ENCODE assay signal across 8 cellular contexts in genomic region chr13:97109841-97110492, GRCh38.
DNase-seq lines count a peak whose midpoint lies in the region; ATAC-seq, FAIRE-seq and TF ChIP-seq lines count a peak whose summit lies in the region.

No MANE protein-coding gene starts in this region.

- H3K27ac ChIP-seq in rectal smooth muscle tissue (ENCODE audit: low read depth, low read length) = peak overlapping the region; percentile 92

- intact Hi-C loops in left ventricle myocardium superior (cut with micrococcal nuclease) = loop anchor here (5.0 kb wide), 2 partner anchors 102 to 247 kb away; no protein-coding TSS in a partner anchor

- peaks cover 36% of the 10 kb centered on the region for H3K4me1 ChIP-seq in rectal smooth muscle tissue (ENCODE audit: control insufficient read depth, insufficient read depth, low read length)

- DNase-seq in GM12891 (ENCODE audit: insufficient read length, low spot score) = peak; percentile 79
- peak; percentile 70 for DNase-seq in NCI-H1417 treated with DMSO at 0.1 percent for 48 hours (lab: John Stamatoyannopoulos, UW)
- peak; percentile 51 to 72 (median 68) for DNase-seq in T-helper 1 cell
- peak; percentile 17 to 91 (median 81) for DNase-seq in amygdala (lab: John Stamatoyannopoulos, UW)
- DNase-seq in left ventricle myocardium superior = peak; percentile 96
- DNase-seq in cortex of kidney (lab: John Stamatoyannopoulos, UW) = no peak

- no peaks in the 10 kb centered on the region for H3K36me3 ChIP-seq in rectal smooth muscle tissue (ENCODE audit: control insufficient read depth, insufficient read depth, low read length)

- peak overlapping the region; percentile 52 for H3K4me3 ChIP-seq in rectal smooth muscle tissue (ENCODE audit: low read length)

- FAIRE-seq in GM12891 (lab: Jason Lieb, UNC) = peak; percentile 91

- no peak for TF ChIP-seq POLR2A in GM12891 (IDR thresholded peaks at IDR 0.05; ENCODE audit: low read depth, low read length)

- ATAC-seq in HG02798 (IDR thresholded peaks at IDR 0.05; ENCODE audit: poor library complexity, unreplicated experiment) (peak; percentile 98), left ventricle myocardium superior (peak; percentile 98)

- H3K27me3 ChIP-seq in rectal smooth muscle tissue (ENCODE audit: control insufficient read depth, insufficient read depth, low read length) = no peaks in the 10 kb centered on the region

- no peak overlapping the region for H3K9ac ChIP-seq in rectal smooth muscle tissue (ENCODE audit: low read length)

TF ChIP-seq in GM12891, 5 proteins besides CTCF, POLR2A, EP300 and RAD21:
- TF ChIP-seq TAF1 (IDR thresholded peaks at IDR 0.05; ENCODE audit: low read depth, low read length) (no peak), POU2F2 (IDR thresholded peaks at IDR 0.05; ENCODE audit: low read depth, low read length) (no peak), PAX5 (IDR thresholded peaks at IDR 0.05; ENCODE audit: insufficient read depth, low read length, severe bottlenecking) (no peak), SPI1 (IDR thresholded peaks at IDR 0.05; ENCODE audit: low read depth, low read length) (no peak), POLR2AphosphoS5 (IDR thresholded peaks at IDR 0.05; ENCODE audit: low read depth, low read length) (no peak)
